8 cellular contexts compared by ENCODE assay signal in genomic region chr10:124802313-124802675, GRCh38. TPM values are rescaled to one million over a fixed set of nuclear protein-coding genes. Genes with fewer than 3 reads are reported as not detected.
DNase-seq lines count a peak whose midpoint lies in the region; ATAC-seq and TF ChIP-seq lines count a peak whose summit lies in the region.

No MANE protein-coding gene starts in this region.

- peak overlapping the region; percentile 81 for H3K27ac Mint-ChIP-seq in T-helper 17 cell

- intact Hi-C loops in psoas muscle (cut with DNase I) = loop anchor here in 1 of 2 donors (5.0 kb wide), 1 partner anchor 55 kb away; no protein-coding TSS in a partner anchor

- H3K9me3 ChIP-seq in BE2C (no peaks in the 10 kb centered on the region), T-helper 17 cell (ENCODE audit: control insufficient read depth, low read length, poor library complexity, severe bottlenecking) (no peaks in the 10 kb centered on the region), psoas muscle (no peaks in the 10 kb centered on the region)

- no peaks in the 10 kb centered on the region for H3K36me3 ChIP-seq in BE2C
- peaks cover 0 to 2% of the 10 kb centered on the region in 2 donors for H3K36me3 ChIP-seq in psoas muscle (ENCODE audit: insufficient read depth in 1 of 2, low read depth in 1 of 2)

- TF ChIP-seq CTCF in BE2C (IDR thresholded peaks at IDR 0.05; ENCODE audit: low read depth, low read length) = no peak
- no peak for TF ChIP-seq CTCF in fibroblast of villous mesenchyme (IDR thresholded peaks at IDR 0.05; ENCODE audit: insufficient read depth, low read depth, low read length)
- no peak for TF ChIP-seq CTCF in psoas muscle (IDR thresholded peaks at IDR 0.05)

- DNase-seq in BE2C (no peak), T-helper 17 cell (no peak), fibroblast of villous mesenchyme (ENCODE audit: low read depth) (peak; percentile 13), psoas muscle (no peak), ureter (ENCODE audit: low spot score) (no peak)

- H3K27me3 ChIP-seq in BE2C = no peaks in the 10 kb centered on the region
- no peaks in the 10 kb centered on the region for H3K27me3 ChIP-seq in psoas muscle (ENCODE audit: insufficient read depth in 3 of 3, low read length in 2 of 3)

- ATAC-seq in GM19324 (IDR thresholded peaks at IDR 0.05; ENCODE audit: low FRiP score, unreplicated experiment) = peak; percentile 27
- peak; percentile 32 for ATAC-seq in HG03280 (IDR thresholded peaks at IDR 0.05; ENCODE audit: unreplicated experiment)
- ATAC-seq in T-helper 17 cell = peak; percentile 7
- ATAC-seq in psoas muscle = peak in 2 of 4 donors; percentile 2 to 3
- no peak for ATAC-seq in GM18873 (IDR thresholded peaks at IDR 0.05; ENCODE audit: low FRiP score, unreplicated experiment)

- peak overlapping the region; percentile 93 for H3K4me3 ChIP-seq in BE2C (ENCODE audit: low read depth, low read length)
- H3K4me3 ChIP-seq in fibroblast of villous mesenchyme (ENCODE audit: low read depth, low read length) = peak overlapping the region; percentile 92
- H3K4me3 ChIP-seq in psoas muscle = peak overlapping the region; percentile 91

- H3K27me3 Mint-ChIP-seq in T-helper 17 cell = peaks cover 9% of the 10 kb centered on the region

- H3K36me3 Mint-ChIP-seq in T-helper 17 cell (ENCODE audit: low read depth) = no peaks in the 10 kb centered on the region

- peak overlapping the region; percentile 89 for H3K27ac ChIP-seq in psoas muscle

- no peaks in the 10 kb centered on the region for H3K4me1 ChIP-seq in BE2C
- H3K4me1 ChIP-seq in psoas muscle = peaks cover 18% of the 10 kb centered on the region

- peaks cover 9% of the 10 kb centered on the region for H3K4me1 Mint-ChIP-seq in T-helper 17 cell

- 0 to 1% (median 0%) methylated on average over 13 of the region's 13 CpGs for WGBS in psoas muscle, 3 donors

- H3K4me3 Mint-ChIP-seq in T-helper 17 cell = peak overlapping the region; percentile 86

RNA-seq across cellular contexts. Expression of gene ABRAXAS2, which starts 0.7 kb away (rescaled TPM):
- 18.0 TPM for polyA plus RNA-seq in BE2C (2012; ENCODE audit: insufficient read depth, insufficient read length, low read depth)
- total RNA-seq in T-helper 17 cell (1 to 10 TPM; 6.8 to 8.7 TPM), fibroblast of villous mesenchyme (12.9 and 22.5 TPM in 2 replicates), psoas muscle (10 to 100 TPM; 17.0 to 25.7 (median 17.9) TPM), ureter (16.2 TPM)
- polyA plus RNA-seq in psoas muscle = 10 to 100 TPM; 12.8 to 35.6 (median 17.2) TPM

RNA-seq across cellular contexts. Expression of gene EEF1AKMT2, which starts 10.6 kb away (rescaled TPM):
- 9.7 TPM for polyA plus RNA-seq in BE2C (2012; ENCODE audit: insufficient read depth, insufficient read length, low read depth)
- total RNA-seq in T-helper 17 cell (10 to 100 TPM; 14.5 to 16.2 TPM), fibroblast of villous mesenchyme (19.9 and 20.0 TPM in 2 replicates), psoas muscle (10 to 100 TPM in 1 of 4 donors, 1 to 10 TPM in 3; 7.6 to 11.9 (median 9.5) TPM), ureter (23.3 TPM)
- polyA plus RNA-seq in psoas muscle = 10 to 100 TPM in 1 of 3 donors, 1 to 10 TPM in 2; 3.3 to 10.6 (median 3.5) TPM

RNA-seq across cellular contexts. Expression of gene FAM53B, which starts 58.1 kb away (rescaled TPM):
- 22.9 TPM for polyA plus RNA-seq in BE2C (2012; ENCODE audit: insufficient read depth, insufficient read length, low read depth)
- total RNA-seq in T-helper 17 cell = 10 to 100 TPM; 68.5 to 69.2 TPM
- 13.4 and 13.9 TPM in 2 replicates for total RNA-seq in fibroblast of villous mesenchyme
- 100 to 1,000 TPM in 1 of 4 donors, 10 to 100 TPM in 3; 31.0 to 142 (median 43.1) TPM for total RNA-seq in psoas muscle
- 100 to 1,000 TPM in 1 of 3 donors, 10 to 100 TPM in 2; 34.9 to 178 (median 55.8) TPM for polyA plus RNA-seq in psoas muscle
- total RNA-seq in ureter = 38.8 TPM
